Comparison of ENCODE assay signal across 8 cellular contexts in genomic region chr17:82210655-82211054, GRCh38. TPM values are rescaled to one million over a fixed set of nuclear protein-coding genes. Genes with fewer than 3 reads are reported as not detected.
A peak's percentile ranks its signal among the peaks of the same experiment; 100 is the strongest.
DNase-seq lines count a peak whose midpoint lies in the region; ATAC-seq, FAIRE-seq and TF ChIP-seq lines count a peak whose summit lies in the region.
"Not testable (repeated sequence)": the region's sequence is repeated elsewhere in the genome, so short reads cannot be mapped to it uniquely, and the experiment has no call there.

No MANE protein-coding gene starts in this region.

- in situ Hi-C loops in K562 (cut with MboI): not testable (repeated sequence)

- FAIRE-seq in K562 (lab: Jason Lieb, UNC): not testable (repeated sequence)

- intact Hi-C loops in CD4-positive, alpha-beta T cell (cut with DNase I, micrococcal nuclease); OCI-LY7 (cut with micrococcal nuclease; ENCODE audit: unreplicated experiment); activated T-helper 1 cell treated with anti-CD3 and anti-CD28 coated beads, Interleukin-12 subunit alpha, Interleukin-12 subunit beta, Interleukin-2, Interleukin-4 antibody, amounts not matched to agents 30 ng/mL and 10 ng/mL and 1 ng/mL, durations not matched to agents 14 hours and 24 hours and 36 hours (cut with micrococcal nuclease); K562 (cut with micrococcal nuclease): not testable (repeated sequence)

- H3K9me3 ChIP-seq in CD4-positive, alpha-beta T cell (ENCODE audit: control insufficient read depth, low read length); DND-41 (ENCODE audit: insufficient read depth, low read length, severe bottlenecking); HEK293 (ENCODE audit: control insufficient read depth, insufficient read depth, low read depth, low read length); OCI-LY7 (ENCODE audit: low read length); K562 (replicated peaks; ENCODE audit: control insufficient read depth, insufficient read depth, low read depth, low read length); neural progenitor cell (ENCODE audit: low read depth): not testable (repeated sequence)

- not testable (repeated sequence) for TF ChIP-seq POLR2A in K562 (conservative IDR thresholded peaks at IDR 0.05)

- not testable (repeated sequence) for TF ChIP-seq RAD21 in K562 (CRISPR knock-in tag; conservative IDR thresholded peaks at IDR 0.05 in 1 of 2, IDR thresholded peaks at IDR 0.05 in 1 of 2)

- H3K4me3 Mint-ChIP-seq in CD4-positive, alpha-beta T cell: peak overlapping the region; percentile 20
- peak overlapping the region; percentile 26 for H3K4me3 Mint-ChIP-seq in activated T-helper 1 cell treated with anti-CD3 and anti-CD28 coated beads, Interleukin-12 subunit alpha, Interleukin-12 subunit beta, Interleukin-2, Interleukin-4 antibody, amounts not matched to agents 30 ng/mL and 10 ng/mL and 1 ng/mL, durations not matched to agents 14 hours and 24 hours and 36 hours
- peak overlapping the region; percentile 85 for H3K4me3 Mint-ChIP-seq in neural progenitor cell

- POLR2A ChIA-PET in CD4-positive, alpha-beta T cell (lab: Charles Lee); HEK293 (lab: Yijun Ruan, JAX); OCI-LY7 (lab: Charles Lee); RWPE1 (lab: Yijun Ruan, JAX; ENCODE audit: low non-redundant PET): not testable (repeated sequence)
- POLR2A ChIA-PET in K562 (lab: Yijun Ruan, JAX): interaction anchor here (3.0 kb wide), 1 partner anchor 9 kb away, joined by 11 read pairs; no protein-coding TSS in a partner anchor

- not testable (repeated sequence) for H3K27me3 ChIP-seq in CD4-positive, alpha-beta T cell (ENCODE audit: control insufficient read depth, insufficient read depth, low read length); DND-41 (ENCODE audit: insufficient read depth, low read length, poor library complexity); K562 (ENCODE audit: control insufficient read depth in 2 of 2, insufficient read depth in 2 of 2, low read length in 2 of 2)
- H3K27me3 ChIP-seq in neural progenitor cell: peaks cover 21% of the 10 kb centered on the region

- H3K79me2 ChIP-seq in DND-41 (ENCODE audit: insufficient read depth, low read length) (peaks cover 17% of the 10 kb centered on the region), K562 (ENCODE audit: control insufficient read depth, insufficient read depth, low read length) (peaks cover 26% of the 10 kb centered on the region), neural progenitor cell (ENCODE audit: low read depth) (peaks cover 11% of the 10 kb centered on the region)
- H3K79me2 ChIP-seq in OCI-LY7 (ENCODE audit: insufficient read depth, low read depth, low read length): not testable (repeated sequence)

- not testable (repeated sequence) for H4K20me1 ChIP-seq in DND-41 (ENCODE audit: insufficient read depth, low read length); OCI-LY7 (ENCODE audit: insufficient read depth, low read length); K562 (replicated peaks; ENCODE audit: control insufficient read depth, insufficient read depth, low read length); neural progenitor cell (ENCODE audit: low read depth)

- H3K4me1 Mint-ChIP-seq in CD4-positive, alpha-beta T cell (ENCODE audit: low read depth): peaks cover 47% of the 10 kb centered on the region
- H3K4me1 Mint-ChIP-seq in activated T-helper 1 cell treated with anti-CD3 and anti-CD28 coated beads, Interleukin-12 subunit alpha, Interleukin-12 subunit beta, Interleukin-2, Interleukin-4 antibody, amounts not matched to agents 30 ng/mL and 10 ng/mL and 1 ng/mL, durations not matched to agents 14 hours and 24 hours and 36 hours (ENCODE audit: low read depth): peaks cover 47% of the 10 kb centered on the region
- peaks cover 23% of the 10 kb centered on the region for H3K4me1 Mint-ChIP-seq in neural progenitor cell

- H3K27ac ChIP-seq in CD4-positive, alpha-beta T cell (ENCODE audit: low read depth, low read length); DND-41 (ENCODE audit: low read length); HEK293 (ENCODE audit: extremely low read depth, low read depth, low read length); OCI-LY7 (ENCODE audit: low read depth, low read length, poor library complexity, severe bottlenecking); K562 (ENCODE audit: extremely low read depth, low read depth, low read length); neural progenitor cell: not testable (repeated sequence)
- peak overlapping the region; percentile 37 for H3K27ac ChIP-seq in RWPE1

- H3K27me3 Mint-ChIP-seq in CD4-positive, alpha-beta T cell; activated T-helper 1 cell treated with anti-CD3 and anti-CD28 coated beads, Interleukin-12 subunit alpha, Interleukin-12 subunit beta, Interleukin-2, Interleukin-4 antibody, amounts not matched to agents 30 ng/mL and 10 ng/mL and 1 ng/mL, durations not matched to agents 14 hours and 24 hours and 36 hours (ENCODE audit: insufficient read depth); neural progenitor cell (ENCODE audit: insufficient read depth, low read depth): not testable (repeated sequence)

- peaks cover 13% of the 10 kb centered on the region for H3F3A ChIP-seq in neural progenitor cell (ENCODE audit: low read depth)

- H3K4me1 ChIP-seq in DND-41 (ENCODE audit: insufficient read depth, low read length) (peaks cover 26% of the 10 kb centered on the region), HEK293 (ENCODE audit: control insufficient read depth, insufficient read depth, low read length) (peaks cover 12% of the 10 kb centered on the region; the same call in 1 of the 2 replicates), OCI-LY7 (ENCODE audit: insufficient read depth, low read length, poor library complexity, severe bottlenecking) (peaks cover 29% of the 10 kb centered on the region), K562 (replicated peaks in 1 of 2; ENCODE audit: control insufficient read depth in 2 of 2, insufficient read depth in 2 of 2, low read length in 2 of 2) (peaks cover 36% of the 10 kb centered on the region in 2 experiments)
- not testable (repeated sequence) for H3K4me1 ChIP-seq in neural progenitor cell

- not testable (repeated sequence) for H3K9me2 ChIP-seq in OCI-LY7 (ENCODE audit: insufficient read depth, low read length)

- not testable (repeated sequence) for DNase-seq in CD4-positive, alpha-beta T cell; DND-41; OCI-LY7 (ENCODE audit: low spot score); RWPE1 (ENCODE audit: low spot score); activated T-helper 1 cell treated with anti-CD3 and anti-CD28 coated beads, Interleukin-12 subunit alpha, Interleukin-12 subunit beta, Interleukin-2, Interleukin-4 antibody, amounts not matched to agents 30 ng/mL and 10 ng/mL and 1 ng/mL, durations not matched to agents 14 hours and 24 hours and 36 hours (ENCODE audit: low spot score); K562 (ENCODE audit: extremely low read depth in 1 of 4, low spot score in 3 of 4); neural progenitor cell (ENCODE audit: low spot score)

- WGBS in K562 (ENCODE audit: insufficient coverage, low coverage, missing lambda C conversion rate): 90% methylated on average over 4 of the region's 11 CpGs

- ATAC-seq in CD4-positive, alpha-beta T cell (ENCODE audit: poor library complexity); DND-41 (ENCODE audit: insufficient read depth, low read depth); K562: not testable (repeated sequence)

- H3K4me2 ChIP-seq in DND-41 (ENCODE audit: insufficient read depth, low read length) (peak overlapping the region; percentile 85; the same call in 1 of the 2 replicates), OCI-LY7 (ENCODE audit: low read length) (0 out of 2 replicates have a peak overlapping the region, but pooled peaks have one; percentile 84)
- not testable (repeated sequence) for H3K4me2 ChIP-seq in K562 (ENCODE audit: insufficient read depth, low read length); neural progenitor cell

- CTCF ChIA-PET in CD4-positive, alpha-beta T cell (lab: Charles Lee); OCI-LY7 (lab: Charles Lee; ENCODE audit: unreplicated experiment): not testable (repeated sequence)
- CTCF ChIA-PET in HEK293 (lab: Yijun Ruan, JAX): interaction anchor here (0.6 to 2.0 kb wide), 4 partner anchors 25 to 557 kb away, joined by 3 to 9 read pairs (median 5); no protein-coding TSS in a partner anchor
- CTCF ChIA-PET in RWPE1 (lab: Yijun Ruan, JAX): interaction anchor here (0.6 kb wide), 1 partner anchor 113 kb away, joined by 3 read pairs; no protein-coding TSS in a partner anchor
- CTCF ChIA-PET in K562 (lab: Yijun Ruan, JAX; ENCODE audit: low intra/inter-chr PET ratio): interaction anchor here (1.1 kb wide), 1 partner anchor 9 kb away, joined by 4 read pairs; no protein-coding TSS in a partner anchor

- H3K4me3 ChIP-seq in DND-41 (ENCODE audit: low read depth in 1 of 2, low read length in 2 of 2); HEK293 (ENCODE audit: low read depth, low read length); OCI-LY7 (ENCODE audit: low read depth, low read length, poor library complexity, severe bottlenecking); K562; neural progenitor cell: not testable (repeated sequence)

- H2AFZ ChIP-seq in DND-41 (ENCODE audit: low read depth, low read length); OCI-LY7 (ENCODE audit: low read length); K562 (ENCODE audit: low read depth, low read length); neural progenitor cell (replicated peaks): not testable (repeated sequence)

- not testable (repeated sequence) for BruUV-seq in OCI-LY7 (replicated peaks; lab: Mats Ljungman, UMichigan); K562 (replicated peaks; lab: Mats Ljungman, UMichigan)

- TF ChIP-seq EP300 in K562 (IDR thresholded peaks at IDR 0.05; ENCODE audit: low read length): not testable (repeated sequence)

- H3K36me3 ChIP-seq in DND-41 (ENCODE audit: insufficient read depth, low read length): peaks cover 15% of the 10 kb centered on the region
- H3K36me3 ChIP-seq in HEK293 (ENCODE audit: control insufficient read depth in 2 of 2, insufficient read depth in 1 of 2, low read length in 2 of 2); OCI-LY7 (ENCODE audit: insufficient read depth, low read length); K562 (ENCODE audit: control insufficient read depth, insufficient read depth, low read length); neural progenitor cell: not testable (repeated sequence)

- not testable (repeated sequence) for H3K9ac ChIP-seq in DND-41 (ENCODE audit: low read depth, low read length); K562 (ENCODE audit: insufficient read depth in 1 of 2, low read depth in 2 of 2, low read length in 2 of 2); neural progenitor cell

- H3K27ac Mint-ChIP-seq in CD4-positive, alpha-beta T cell; activated T-helper 1 cell treated with anti-CD3 and anti-CD28 coated beads, Interleukin-12 subunit alpha, Interleukin-12 subunit beta, Interleukin-2, Interleukin-4 antibody, amounts not matched to agents 30 ng/mL and 10 ng/mL and 1 ng/mL, durations not matched to agents 14 hours and 24 hours and 36 hours; neural progenitor cell: not testable (repeated sequence)

- H3K36me3 Mint-ChIP-seq in CD4-positive, alpha-beta T cell (ENCODE audit: low read depth); activated T-helper 1 cell treated with anti-CD3 and anti-CD28 coated beads, Interleukin-12 subunit alpha, Interleukin-12 subunit beta, Interleukin-2, Interleukin-4 antibody, amounts not matched to agents 30 ng/mL and 10 ng/mL and 1 ng/mL, durations not matched to agents 14 hours and 24 hours and 36 hours (ENCODE audit: low read depth); neural progenitor cell: not testable (repeated sequence)

- H3K9me1 ChIP-seq in K562 (ENCODE audit: control insufficient read depth, insufficient read depth, low read length): not testable (repeated sequence)

- TF ChIP-seq CTCF in CD4-positive, alpha-beta T cell (IDR thresholded peaks at IDR 0.05); DND-41 (IDR thresholded peaks at IDR 0.05; ENCODE audit: borderline replicate concordance, extremely low read depth, low read length, poor library complexity, severe bottlenecking); HEK293 (tag by site-specific recombination; IDR thresholded peaks at IDR 0.05); OCI-LY7 (conservative IDR thresholded peaks at IDR 0.05; ENCODE audit: low read length); RWPE1 (conservative IDR thresholded peaks at IDR 0.05; ENCODE audit: low read depth); K562 (IDR thresholded peaks at IDR 0.05 in 2 of 3, conservative IDR thresholded peaks at IDR 0.05 in 1 of 3; ENCODE audit: insufficient read depth in 2 of 3, low read depth in 1 of 3, low read length in 3 of 3); neural progenitor cell (IDR thresholded peaks at IDR 0.05): not testable (repeated sequence)

- H3K9me3 Mint-ChIP-seq in CD4-positive, alpha-beta T cell; activated T-helper 1 cell treated with anti-CD3 and anti-CD28 coated beads, Interleukin-12 subunit alpha, Interleukin-12 subunit beta, Interleukin-2, Interleukin-4 antibody, amounts not matched to agents 30 ng/mL and 10 ng/mL and 1 ng/mL, durations not matched to agents 14 hours and 24 hours and 36 hours; neural progenitor cell: not testable (repeated sequence)

RNA-seq across cellular contexts. Expression of gene CCDC57, which starts 2.0 kb away (rescaled TPM):
- total RNA-seq in CD4-positive, alpha-beta T cell: 100 to 1,000 TPM; 129 to 135 TPM
- 30.7 and 34.5 TPM in 2 replicates for total RNA-seq in OCI-LY7 (2014; rRNA removed; shearing (Covaris generic))
- total RNA-seq in OCI-LY7 (2022): 56.1 and 58.7 TPM in 2 replicates
- total RNA-seq in activated T-helper 1 cell treated with anti-CD3 and anti-CD28 coated beads, Interleukin-12 subunit alpha, Interleukin-12 subunit beta, Interleukin-2, Interleukin-4 antibody, amounts not matched to agents 30 ng/mL and 10 ng/mL and 1 ng/mL, durations not matched to agents 14 hours and 24 hours and 36 hours: 59.5 and 60.8 TPM in 2 replicates
- 238 and 466 TPM in 2 replicates for total RNA-seq in K562 (2011; cell fraction: chromatin; rRNA removed; ENCODE audit: low replicate concordance)
- 176 and 211 TPM in 2 replicates for total RNA-seq in K562 (2011; cell fraction: nucleolus; rRNA removed)
- total RNA-seq in K562 (2011; cell fraction: nucleoplasm; rRNA removed): 135 and 163 TPM in 2 replicates
- total RNA-seq in K562 (2014; rRNA removed): 13.6 and 19.0 TPM in 2 replicates
- 10.7 TPM in 2 replicates for total RNA-seq in K562 (2014; rRNA removed; fragmentation: Illumina TruSeq; extraction: Trizol)
- 17.1 and 18.1 TPM in 2 replicates for total RNA-seq in K562 (2015; rRNA removed; fragmentation: Illumina TruSeq; extraction: Trizol)
- 33.8 and 36.0 TPM in 2 replicates for total RNA-seq in K562 (2021)
- 26.3 and 31.1 TPM in 2 replicates for polyA plus RNA-seq in K562 (2011; rRNA removed)
- polyA plus RNA-seq in K562 (2011; cell fraction: cytosol; rRNA removed): 15.4 and 18.8 TPM in 2 replicates
- polyA plus RNA-seq in K562 (2011; cell fraction: nucleus; rRNA removed): 146 and 224 TPM in 2 replicates
- polyA plus RNA-seq in K562 (2012): 20.1 and 38.4 TPM in 2 replicates
- 12.9 and 19.9 TPM in 2 replicates for polyA plus RNA-seq in K562 (2014; fragmentation: Illumina TruSeq; extraction: Trizol)
- 1 to 10 TPM in 1 of 2 experiments, under 1 TPM in 1; 0.83 to 1.1 TPM for polyA plus RNA-seq in K562 (2014; fragmentation: Nextera tagmentation; extraction: Ambion mirVana)
- 34.8 and 36.2 TPM in 2 replicates for polyA plus RNA-seq in K562 (2014; rRNA removed)
- polyA minus RNA-seq in K562 (2011; rRNA and poly(A)+ RNA removed): 15.9 and 16.8 TPM in 2 replicates
- polyA minus RNA-seq in K562 (2011; cell fraction: cytosol; rRNA and poly(A)+ RNA removed): 12.2 and 13.1 TPM in 2 replicates
- polyA minus RNA-seq in K562 (2011; cell fraction: nucleus; rRNA and poly(A)+ RNA removed): 47.4 and 49.1 TPM in 2 replicates
- 15.0 and 29.8 TPM in 2 replicates for total RNA-seq in neural progenitor cell (ENCODE audit: low replicate concordance)

RNA-seq across cellular contexts. Expression of gene SLC16A3, which starts 18.2 kb away (rescaled TPM):
- 10 to 100 TPM; 93.4 to 99.0 TPM for total RNA-seq in CD4-positive, alpha-beta T cell
- 10.1 and 21.6 TPM in 2 replicates for total RNA-seq in OCI-LY7 (2014; rRNA removed; shearing (Covaris generic))
- total RNA-seq in OCI-LY7 (2022) (28.3 and 55.0 TPM in 2 replicates), K562 (2014; rRNA removed) (1.8 and 2.5 TPM in 2 replicates), K562 (2014; rRNA removed; fragmentation: Illumina TruSeq; extraction: Trizol) (0.11 and 0.13 TPM in 2 replicates), K562 (2015; rRNA removed; fragmentation: Illumina TruSeq; extraction: Trizol) (1.0 and 1.2 TPM in 2 replicates), K562 (2021) (2.9 and 5.4 TPM in 2 replicates), neural progenitor cell (ENCODE audit: low replicate concordance) (21.0 and 82.9 TPM in 2 replicates)
- 111 and 115 TPM in 2 replicates for total RNA-seq in activated T-helper 1 cell treated with anti-CD3 and anti-CD28 coated beads, Interleukin-12 subunit alpha, Interleukin-12 subunit beta, Interleukin-2, Interleukin-4 antibody, amounts not matched to agents 30 ng/mL and 10 ng/mL and 1 ng/mL, durations not matched to agents 14 hours and 24 hours and 36 hours
- total RNA-seq in K562 (2011; cell fraction: chromatin; rRNA removed; ENCODE audit: low replicate concordance): 2.9 and 6.6 TPM in 2 replicates
- 10.0 and 10.5 TPM in 2 replicates for total RNA-seq in K562 (2011; cell fraction: nucleolus; rRNA removed)
- 4.4 and 5.7 TPM in 2 replicates for total RNA-seq in K562 (2011; cell fraction: nucleoplasm; rRNA removed)
- polyA plus RNA-seq in K562 (2011; rRNA removed) (3.7 and 8.3 TPM in 2 replicates), K562 (2014; fragmentation: Illumina TruSeq; extraction: Trizol) (0.58 and 0.78 TPM in 2 replicates), K562 (2014; fragmentation: Nextera tagmentation; extraction: Ambion mirVana) (not detected), K562 (2014; rRNA removed) (0.81 and 1.9 TPM in 2 replicates)
- polyA plus RNA-seq in K562 (2011; cell fraction: cytosol; rRNA removed): 9.7 and 12.8 TPM in 2 replicates
- 9.1 and 10.2 TPM in 2 replicates for polyA plus RNA-seq in K562 (2011; cell fraction: nucleus; rRNA removed)
- 4.9 and 9.3 TPM in 2 replicates for polyA plus RNA-seq in K562 (2012)
- polyA minus RNA-seq in K562 (2011; rRNA and poly(A)+ RNA removed): 2.9 and 3.7 TPM in 2 replicates
- 7.0 and 15.5 TPM in 2 replicates for polyA minus RNA-seq in K562 (2011; cell fraction: cytosol; rRNA and poly(A)+ RNA removed)
- 4.8 and 6.9 TPM in 2 replicates for polyA minus RNA-seq in K562 (2011; cell fraction: nucleus; rRNA and poly(A)+ RNA removed)

Comparison
In these comparisons a context has a peak if more than half of its experiments do, and no peak if none do; other contexts are left out.
1. H3K4me3 Mint-ChIP-seq: peak in every context shown above with its lines; median percentile 85 in neural progenitor cell; 26 in activated T-helper 1 cell treated with anti-CD3 and anti-CD28 coated beads, Interleukin-12 subunit alpha, Interleukin-12 subunit beta, Interleukin-2, Interleukin-4 antibody, amounts not matched to agents 30 ng/mL and 10 ng/mL and 1 ng/mL, durations not matched to agents 14 hours and 24 hours and 36 hours; 20 in CD4-positive, alpha-beta T cell.